Comparison of ENCODE assay signal across 34 cellular contexts in the genomic region with DNA sequence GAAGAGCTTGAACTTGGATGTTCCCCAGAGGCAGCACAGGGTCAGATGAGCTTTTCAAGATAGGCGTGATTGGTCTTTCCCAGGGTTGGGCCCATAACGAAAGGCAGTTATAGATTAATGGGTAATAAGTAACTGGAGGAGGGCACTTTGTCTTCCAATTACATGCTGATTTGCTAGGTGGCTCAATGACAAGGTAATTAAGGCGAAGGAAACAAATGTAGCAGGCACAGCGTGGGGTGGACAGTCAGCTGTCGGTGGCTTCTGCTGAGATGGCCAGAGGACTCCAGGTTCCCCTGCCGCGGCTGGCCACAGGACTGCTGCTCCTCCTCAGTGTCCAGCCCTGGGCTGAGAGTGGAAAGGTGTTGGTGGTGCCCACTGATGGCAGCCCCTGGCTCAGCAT. TPM values are rescaled to one million over a fixed set of nuclear protein-coding genes. Genes with fewer than 3 reads are reported as not detected.
"Had no signal": no experiment of that assay in that cellular context is flagged by ENCODE, and none has a peak within 500 bp of the region (broad histone marks: within the 10 kb centered on the region; RNA-seq: fewer than 3 reads in every experiment).

A gene (plus strand): TSS at position 185 of the 400 bp plus-strand sequence. CDS start 85 bp downstream, at position 270.

- H3K27ac Mint-ChIP-seq: activated B cell treated with CpG ODN at 0.5 μM for 24 hours; activated CD4-positive, alpha-beta memory T cell treated with anti-CD3 and anti-CD28 coated beads for 36 hours; activated naive CD4-positive, alpha-beta T cell treated with anti-CD3 and anti-CD28 coated beads, Interleukin-2, amount 10 ng/mL, durations not matched to agents 7 days and 5 days; activated naive CD8-positive, alpha-beta T cell treated with anti-CD3 and anti-CD28 coated beads for 36 hours had no signal

- H3K27ac ChIP-seq: brain microvascular endothelial cell, cardiac muscle cell, VCaP had no signal

- H3K4me3 Mint-ChIP-seq: activated B cell treated with CpG ODN at 0.5 μM for 24 hours; activated CD4-positive, alpha-beta memory T cell treated with anti-CD3 and anti-CD28 coated beads for 36 hours; activated naive CD4-positive, alpha-beta T cell treated with anti-CD3 and anti-CD28 coated beads, Interleukin-2, amount 10 ng/mL, durations not matched to agents 7 days and 5 days; activated naive CD8-positive, alpha-beta T cell treated with anti-CD3 and anti-CD28 coated beads for 36 hours had no signal

- DNase-seq: activated B cell treated with CpG ODN at 0.5 μM for 24 hours; activated CD4-positive, alpha-beta memory T cell treated with anti-CD3 and anti-CD28 coated beads for 36 hours; activated CD4-positive, alpha-beta T cell treated with anti-CD3 and anti-CD28 coated beads for 4 hours; activated CD4-positive, alpha-beta T cell treated with anti-CD3 and anti-CD28 coated beads, Interleukin-2, amount 50 U/mL, for 1 hour; activated CD4-positive, CD25-positive, alpha-beta regulatory T cell treated with anti-CD3 and anti-CD28 coated beads, Interleukin-2, amount 50 U/mL, for 72 hours; activated CD8-positive, alpha-beta memory T cell treated with anti-CD3 and anti-CD28 coated beads, Interleukin-2, amount 50 U/mL, for 4 hours; activated effector memory CD4-positive, alpha-beta T cell treated with Interleukin-2 at 50 U/mL for 16 hours; activated naive CD4-positive, alpha-beta T cell treated with anti-CD3 and anti-CD28 coated beads, Interleukin-2, amount 10 ng/mL, durations not matched to agents 7 days and 5 days; activated naive CD8-positive, alpha-beta T cell treated with anti-CD3 and anti-CD28 coated beads for 36 hours; activated T-cell treated with anti-CD3 and anti-CD28 coated beads, Interleukin-2, amount 50 U/mL, for 48 hours; amniotic stem cell; aorta; brain microvascular endothelial cell; Kasumi-1; KBM-7; MG63; NCI-H1048; NCI-H1105 treated with DMSO at 0.1 percent for 48 hours; NCI-H1436; NCI-H1694; NCI-H2029; NCI-H2171; NCI-H510A; NCI-H526; NCI-H748 treated with DMSO at 0.1 percent for 48 hours; NK-92 treated with Interleukin-12 subunit alpha and Interleukin-12 subunit beta, amount 100 ng/mL, for 24 hours; Right ventricle myocardium superior; SW 1271; T-helper 1 cell; T-helper 2 cell; T-helper 9 cell had no signal

- H3K36me3 Mint-ChIP-seq: activated CD4-positive, alpha-beta memory T cell treated with anti-CD3 and anti-CD28 coated beads for 36 hours; activated naive CD4-positive, alpha-beta T cell treated with anti-CD3 and anti-CD28 coated beads, Interleukin-2, amount 10 ng/mL, durations not matched to agents 7 days and 5 days; activated naive CD8-positive, alpha-beta T cell treated with anti-CD3 and anti-CD28 coated beads for 36 hours had no signal

- H3K36me3 ChIP-seq: brain microvascular endothelial cell, cardiac muscle cell, MG63 had no signal

- H3K4me3 ChIP-seq: cardiac muscle cell, MG63 had no signal

- H3K4me1 Mint-ChIP-seq: activated B cell treated with CpG ODN at 0.5 μM for 24 hours had no signal

- H3K27me3 ChIP-seq: brain microvascular endothelial cell, cardiac muscle cell, MG63 had no signal

- H3K9me3 ChIP-seq: MG63 had no signal

- H3K9me3 Mint-ChIP-seq: activated B cell treated with CpG ODN at 0.5 μM for 24 hours; activated CD4-positive, alpha-beta memory T cell treated with anti-CD3 and anti-CD28 coated beads for 36 hours; activated naive CD4-positive, alpha-beta T cell treated with anti-CD3 and anti-CD28 coated beads, Interleukin-2, amount 10 ng/mL, durations not matched to agents 7 days and 5 days; activated naive CD8-positive, alpha-beta T cell treated with anti-CD3 and anti-CD28 coated beads for 36 hours had no signal

RNA-seq across cellular contexts. Expression of the gene that starts here (rescaled TPM):
- total RNA-seq: activated B cell treated with CpG ODN at 0.5 μM for 24 hours; activated CD4-positive, alpha-beta memory T cell treated with anti-CD3 and anti-CD28 coated beads for 36 hours; activated naive CD8-positive, alpha-beta T cell treated with anti-CD3 and anti-CD28 coated beads for 36 hours; aorta; cardiac muscle cell; OCI-LY7; Right ventricle myocardium superior had no signal
